ENCODE assay signal across 10 cellular contexts in the genomic region with DNA sequence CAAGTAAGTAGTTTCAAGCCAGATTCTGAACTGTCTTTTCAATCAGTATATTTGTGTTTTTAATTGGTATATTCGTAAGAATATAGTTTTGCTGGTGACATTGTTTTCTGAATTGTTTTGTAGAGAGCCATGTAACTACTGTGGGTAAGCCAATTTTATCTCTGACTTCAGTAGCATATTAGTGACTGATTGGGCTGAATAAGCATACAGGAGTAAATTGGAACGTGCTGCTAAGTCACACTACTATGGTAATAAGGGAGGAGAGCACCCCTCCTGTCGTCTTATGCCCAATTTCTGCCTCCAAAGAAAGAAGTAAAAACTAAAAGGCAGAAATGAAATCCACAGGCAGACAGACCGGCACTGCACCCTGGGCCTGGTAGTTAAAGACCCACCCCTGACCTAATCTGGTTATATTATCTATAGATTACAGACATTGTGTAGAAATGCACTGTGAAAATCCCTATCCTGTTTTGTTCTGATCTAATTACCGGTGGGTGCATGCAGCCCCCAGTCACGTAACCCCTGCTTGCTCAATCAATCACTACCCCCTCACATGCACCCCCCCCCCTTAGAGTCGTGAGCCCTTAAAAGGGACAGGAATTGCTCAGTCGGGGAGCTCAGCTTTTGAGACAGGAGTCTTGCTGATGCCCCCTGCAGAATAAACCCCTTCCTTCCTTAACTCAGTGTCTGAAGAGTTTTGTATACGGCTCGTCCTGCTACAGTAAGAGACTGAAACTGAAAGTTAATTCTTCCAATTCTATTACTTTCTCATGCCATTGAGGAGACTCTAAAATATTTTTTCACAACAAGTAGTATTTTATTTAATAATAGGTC.
DNase-seq lines count a peak whose midpoint lies in the region; ATAC-seq and TF ChIP-seq lines count a peak whose summit lies in the region.
"Had no signal": no experiment of that assay in that cellular context is flagged by ENCODE, and none has a peak within 500 bp of the region (broad histone marks: within the 10 kb centered on the region; RNA-seq: fewer than 3 reads in every experiment).

No MANE protein-coding gene starts in this region.

- H3K9ac ChIP-seq in MM.1S (ENCODE audit: low read length), result peak overlapping the region; percentile 8; the same call in 1 of the 2 replicates

- no peak overlapping the region for H3K27ac ChIP-seq in MM.1S (ENCODE audit: low read length)
- no peak overlapping the region for H3K27ac ChIP-seq in testis

- H3K4me3 Mint-ChIP-seq in activated CD8-positive, alpha-beta T cell treated with anti-CD3 and anti-CD28 coated beads, Interleukin-2, amount 10 ng/mL, durations not matched to agents 7 days and 5 days, result peak overlapping the region; percentile 12
- no peak overlapping the region for H3K4me3 Mint-ChIP-seq in activated CD8-positive, alpha-beta T cell treated with anti-CD3 and anti-CD28 coated beads for 36 hours
- H3K4me3 Mint-ChIP-seq in dendritic cell treated with granulocyte-macrophage colony-stimulating factor and Interleukin-4, amounts not matched to agents 40 ng/mL and 50 ng/mL, for 4 days, result peak overlapping the region; percentile 79
- H3K4me3 Mint-ChIP-seq in nephron progenitor cell, result no peak overlapping the region

- H3K27ac Mint-ChIP-seq in activated CD8-positive, alpha-beta T cell treated with anti-CD3 and anti-CD28 coated beads, Interleukin-2, amount 10 ng/mL, durations not matched to agents 7 days and 5 days, result no peak overlapping the region
- H3K27ac Mint-ChIP-seq in activated CD8-positive, alpha-beta T cell treated with anti-CD3 and anti-CD28 coated beads for 36 hours, result no peak overlapping the region
- H3K27ac Mint-ChIP-seq in dendritic cell treated with granulocyte-macrophage colony-stimulating factor and Interleukin-4, amounts not matched to agents 40 ng/mL and 50 ng/mL, for 4 days, result peak overlapping the region; percentile 88
- no peak overlapping the region for H3K27ac Mint-ChIP-seq in nephron progenitor cell

- H3K9me2 ChIP-seq in MM.1S (replicated peaks; ENCODE audit: insufficient read depth, low read length), result no peaks in the 10 kb centered on the region

- intact Hi-C loops in activated CD8-positive, alpha-beta T cell treated with anti-CD3 and anti-CD28 coated beads for 36 hours (cut with micrococcal nuclease), result no loop called here
- intact Hi-C loops in dendritic cell treated with granulocyte-macrophage colony-stimulating factor and Interleukin-4, amounts not matched to agents 40 ng/mL and 50 ng/mL, for 4 days (cut with micrococcal nuclease), result loop anchor here (10.0 kb wide), 1 partner anchor 150 kb away; no protein-coding TSS in a partner anchor
- intact Hi-C loops in testis (cut with DNase I; ENCODE audit: low total_unique reads), result no loop called here

- no peaks in the 10 kb centered on the region for H3K79me2 ChIP-seq in MM.1S (ENCODE audit: low read length)

- peak overlapping the region; percentile 83 for H3K4me2 ChIP-seq in MM.1S (ENCODE audit: low read depth, low read length)

- no peaks in the 10 kb centered on the region for H3K36me3 Mint-ChIP-seq in activated CD8-positive, alpha-beta T cell treated with anti-CD3 and anti-CD28 coated beads, Interleukin-2, amount 10 ng/mL, durations not matched to agents 7 days and 5 days (ENCODE audit: low read depth)
- no peaks in the 10 kb centered on the region for H3K36me3 Mint-ChIP-seq in activated CD8-positive, alpha-beta T cell treated with anti-CD3 and anti-CD28 coated beads for 36 hours (ENCODE audit: low read depth)
- H3K36me3 Mint-ChIP-seq in dendritic cell treated with granulocyte-macrophage colony-stimulating factor and Interleukin-4, amounts not matched to agents 40 ng/mL and 50 ng/mL, for 4 days (ENCODE audit: low read depth), result no peaks in the 10 kb centered on the region
- H3K36me3 Mint-ChIP-seq in nephron progenitor cell (ENCODE audit: low read depth), result no peaks in the 10 kb centered on the region

- peaks cover 7% of the 10 kb centered on the region for H3K4me1 ChIP-seq in MM.1S (ENCODE audit: low read length)
- H3K4me1 ChIP-seq in testis, result no peaks in the 10 kb centered on the region

- H3K27me3 ChIP-seq in MM.1S (replicated peaks; ENCODE audit: insufficient read depth, low read length) (no peaks in the 10 kb centered on the region), testis (no peaks in the 10 kb centered on the region)

- H3K4me1 Mint-ChIP-seq in activated CD8-positive, alpha-beta T cell treated with anti-CD3 and anti-CD28 coated beads, Interleukin-2, amount 10 ng/mL, durations not matched to agents 7 days and 5 days (ENCODE audit: low read depth), result no peaks in the 10 kb centered on the region
- no peaks in the 10 kb centered on the region for H3K4me1 Mint-ChIP-seq in activated CD8-positive, alpha-beta T cell treated with anti-CD3 and anti-CD28 coated beads for 36 hours (ENCODE audit: low read depth)
- peaks cover 17% of the 10 kb centered on the region for H3K4me1 Mint-ChIP-seq in dendritic cell treated with granulocyte-macrophage colony-stimulating factor and Interleukin-4, amounts not matched to agents 40 ng/mL and 50 ng/mL, for 4 days (ENCODE audit: low read depth)
- H3K4me1 Mint-ChIP-seq in nephron progenitor cell, result no peaks in the 10 kb centered on the region

- peak overlapping the region; percentile 68 for H2AFZ ChIP-seq in MM.1S (ENCODE audit: low read length)

- no peaks in the 10 kb centered on the region for H3K27me3 Mint-ChIP-seq in activated CD8-positive, alpha-beta T cell treated with anti-CD3 and anti-CD28 coated beads, Interleukin-2, amount 10 ng/mL, durations not matched to agents 7 days and 5 days (ENCODE audit: low read depth)
- no peaks in the 10 kb centered on the region for H3K27me3 Mint-ChIP-seq in activated CD8-positive, alpha-beta T cell treated with anti-CD3 and anti-CD28 coated beads for 36 hours
- H3K27me3 Mint-ChIP-seq in dendritic cell treated with granulocyte-macrophage colony-stimulating factor and Interleukin-4, amounts not matched to agents 40 ng/mL and 50 ng/mL, for 4 days, result no peaks in the 10 kb centered on the region
- no peaks in the 10 kb centered on the region for H3K27me3 Mint-ChIP-seq in nephron progenitor cell (ENCODE audit: low read depth, poor library complexity)

- peak overlapping the region; percentile 55 for H3K4me3 ChIP-seq in MM.1S (ENCODE audit: low read length)
- no peak overlapping the region for H3K4me3 ChIP-seq in testis

- TF ChIP-seq CTCF in activated CD8-positive, alpha-beta T cell treated with anti-CD3 and anti-CD28 coated beads for 36 hours (IDR thresholded peaks at IDR 0.05), result no peak
- TF ChIP-seq CTCF in MM.1S (IDR thresholded peaks at IDR 0.05; ENCODE audit: low read length), result no peak
- no peak for TF ChIP-seq CTCF in nephron progenitor cell (IDR thresholded peaks at IDR 0.05)
- no peak for TF ChIP-seq CTCF in testis (IDR thresholded peaks at IDR 0.05)

- H3K36me3 ChIP-seq in MM.1S (replicated peaks; ENCODE audit: insufficient read depth, low read length) (no peaks in the 10 kb centered on the region), testis (ENCODE audit: low read depth, missing control alignments) (no peaks in the 10 kb centered on the region)

- no peaks in the 10 kb centered on the region for H3K9me3 Mint-ChIP-seq in activated CD8-positive, alpha-beta T cell treated with anti-CD3 and anti-CD28 coated beads, Interleukin-2, amount 10 ng/mL, durations not matched to agents 7 days and 5 days (ENCODE audit: insufficient read depth)
- peaks cover 2% of the 10 kb centered on the region for H3K9me3 Mint-ChIP-seq in activated CD8-positive, alpha-beta T cell treated with anti-CD3 and anti-CD28 coated beads for 36 hours
- H3K9me3 Mint-ChIP-seq in dendritic cell treated with granulocyte-macrophage colony-stimulating factor and Interleukin-4, amounts not matched to agents 40 ng/mL and 50 ng/mL, for 4 days, result no peaks in the 10 kb centered on the region
- no peaks in the 10 kb centered on the region for H3K9me3 Mint-ChIP-seq in nephron progenitor cell

- POLR2A ChIA-PET in activated CD8-positive, alpha-beta T cell treated with anti-CD3 and anti-CD28 coated beads, Interleukin-2, amount 10 ng/mL, durations not matched to agents 7 days and 5 days (lab: Charles Lee), result no interaction called here
- POLR2A ChIA-PET in activated CD8-positive, alpha-beta T cell treated with anti-CD3 and anti-CD28 coated beads for 36 hours (lab: Charles Lee), result no interaction called here

- H3K9me3 ChIP-seq in MM.1S (replicated peaks; ENCODE audit: insufficient read depth, low read length) (no peaks in the 10 kb centered on the region), testis (no peaks in the 10 kb centered on the region)

- CTCF ChIA-PET in activated CD8-positive, alpha-beta T cell treated with anti-CD3 and anti-CD28 coated beads, Interleukin-2, amount 10 ng/mL, durations not matched to agents 7 days and 5 days (lab: Charles Lee), result no interaction called here
- CTCF ChIA-PET in activated CD8-positive, alpha-beta T cell treated with anti-CD3 and anti-CD28 coated beads for 36 hours (lab: Charles Lee), result no interaction called here

- no peaks in the 10 kb centered on the region for H4K20me1 ChIP-seq in MM.1S (ENCODE audit: insufficient read depth, low read length)

- TF ChIP-seq POLR2A in testis (IDR thresholded peaks at IDR 0.05), result no peak

- no peak for DNase-seq in activated CD8-positive, alpha-beta T cell treated with anti-CD3 and anti-CD28 coated beads, Interleukin-2, amount 10 ng/mL, durations not matched to agents 7 days and 5 days
- no peak for DNase-seq in activated CD8-positive, alpha-beta T cell treated with anti-CD3 and anti-CD28 coated beads for 36 hours
- DNase-seq in MM.1S (peak; percentile 66), nephron progenitor cell (no peak), testis (no peak)
- no peak for DNase-seq in stimulated activated CD4-positive, alpha-beta T cell treated with anti-CD3 and anti-CD28 coated beads, Interleukin-4, amount 100 ng/mL, for 4 hours
- DNase-seq: NCI-H510A treated with DMSO at 0.1 percent for 48 hours; stimulated activated CD4-positive, alpha-beta T cell treated with anti-CD3 and anti-CD28 coated beads, Interleukin-2, amount 100 ng/mL, for 48 hours had no signal

- ATAC-seq in activated CD8-positive, alpha-beta T cell treated with anti-CD3 and anti-CD28 coated beads, Interleukin-2, amount 10 ng/mL, durations not matched to agents 7 days and 5 days, result no peak
- ATAC-seq in activated CD8-positive, alpha-beta T cell treated with anti-CD3 and anti-CD28 coated beads for 36 hours, result no peak
- ATAC-seq in HG03139 (IDR thresholded peaks at IDR 0.05; ENCODE audit: unreplicated experiment), result no peak

- WGBS in testis, 2 donors, result 80 to 88% methylated on average over 10 of the region's 10 CpGs

- H3F3A ChIP-seq in MM.1S (ENCODE audit: insufficient read depth, low read length), result no peaks in the 10 kb centered on the region

Comparison
In these comparisons a context has a peak if more than half of its experiments do, and no peak if none do; other contexts are left out.
1. H3K4me3 Mint-ChIP-seq: peak in activated CD8-positive, alpha-beta T cell treated with anti-CD3 and anti-CD28 coated beads, Interleukin-2, amount 10 ng/mL, durations not matched to agents 7 days and 5 days (single experiment) and dendritic cell treated with granulocyte-macrophage colony-stimulating factor and Interleukin-4, amounts not matched to agents 40 ng/mL and 50 ng/mL, for 4 days (single experiment); none in activated CD8-positive, alpha-beta T cell treated with anti-CD3 and anti-CD28 coated beads for 36 hours (single experiment) and nephron progenitor cell (single experiment).